In genomic region chr18:13260927-13261471, GRCh38 we compare ENCODE assay signal across 1 cellular context.
TF ChIP-seq lines count a peak whose summit lies in the region.

No MANE protein-coding gene starts in this region.

TF ChIP-seq in SK-N-SH treated with all-trans-retinoic acid at 6 μM for 48 hours, 23 proteins besides CTCF, POLR2A, EP300 and RAD21 (continued from another document):
- TF ChIP-seq PATZ1 (CRISPR knock-in tag; IDR thresholded peaks at IDR 0.05; ENCODE audit: borderline replicate concordance) = no peak
